In genomic region chr14:67673451-67673850, GRCh38 we compare ENCODE assay signal across 8 cellular contexts. TPM values are rescaled to one million over a fixed set of nuclear protein-coding genes. Genes with fewer than 3 reads are reported as not detected.
DNase-seq lines count a peak whose midpoint lies in the region; ATAC-seq, FAIRE-seq and TF ChIP-seq lines count a peak whose summit lies in the region.

No MANE protein-coding gene starts in this region.

- POLR2A ChIA-PET in CD8-positive, alpha-beta T cell (lab: Charles Lee): interaction anchor here (0.9 to 1.1 kb wide), 4 partner anchors 17 to 73 kb away, joined by 3 to 5 read pairs (median 3); partner anchors contain the start of genes ARG2, PIGH and RDH11
- POLR2A ChIA-PET in endothelial cell of umbilical vein (lab: Charles Lee): no interaction called here

- no peaks in the 10 kb centered on the region for H3K9me3 Mint-ChIP-seq in CD8-positive, alpha-beta T cell

- H3K4me3 ChIP-seq in CD8-positive, alpha-beta T cell (ENCODE audit: low read depth, low read length): peak overlapping the region; percentile 82
- H3K4me3 ChIP-seq in OCI-LY3 (ENCODE audit: low read length) (peak overlapping the region; percentile 97), endothelial cell of umbilical vein (replicated peaks in 1 of 3; ENCODE audit: insufficient read depth in 1 of 3, low read depth in 1 of 3, low read length in 3 of 3) (peak overlapping the region; percentile 88 to 99 (median 97)), neutrophil (ENCODE audit: low read depth in 1 of 2, low read length in 1 of 2) (peak overlapping the region; percentile 85 to 91)

- dilution Hi-C loops in endothelial cell of umbilical vein (cut with MboI; ENCODE audit: extremely low pct_ligation_motif_present, low sequenced_read_pairs): no loop called here

- intact Hi-C loops in CD8-positive, alpha-beta T cell (cut with DNase I, micrococcal nuclease): loop anchor here in 1 of 2 experiments (10.0 kb wide), 1 partner anchor 1721 kb away; the partner anchor contains the start of genes ERH and SLC39A9
- intact Hi-C loops in endothelial cell of umbilical vein (cut with micrococcal nuclease): no loop called here

- no peaks in the 10 kb centered on the region for H3K27me3 ChIP-seq in CD8-positive, alpha-beta T cell (ENCODE audit: insufficient read depth, low read length)
- H3K27me3 ChIP-seq in OCI-LY3 (ENCODE audit: low read depth, low read length) (no peaks in the 10 kb centered on the region), endothelial cell of umbilical vein (ENCODE audit: control insufficient read depth in 2 of 2, insufficient read depth in 2 of 2, low read length in 2 of 2) (no peaks in the 10 kb centered on the region), neutrophil (no peaks in the 10 kb centered on the region)

- H3K4me2 ChIP-seq in OCI-LY3 (ENCODE audit: low read length): peak overlapping the region; percentile 89
- peak overlapping the region; percentile 98 for H3K4me2 ChIP-seq in endothelial cell of umbilical vein (ENCODE audit: insufficient read depth, low read length)

- H3K27ac Mint-ChIP-seq in CD8-positive, alpha-beta T cell: peak overlapping the region; percentile 93

- H2AFZ ChIP-seq in OCI-LY3 (ENCODE audit: low read depth, low read length) (no peak overlapping the region), endothelial cell of umbilical vein (ENCODE audit: low read depth, low read length) (no peak overlapping the region)

- H3K79me2 ChIP-seq in OCI-LY3 (ENCODE audit: low read length): peaks cover 19% of the 10 kb centered on the region
- peaks cover 41% of the 10 kb centered on the region for H3K79me2 ChIP-seq in endothelial cell of umbilical vein (ENCODE audit: control insufficient read depth, insufficient read depth, low read length)

- peaks cover 4% of the 10 kb centered on the region for H3K36me3 ChIP-seq in CD8-positive, alpha-beta T cell (ENCODE audit: insufficient read depth, low read length)
- H3K36me3 ChIP-seq in OCI-LY3 (replicated peaks; ENCODE audit: low read depth, low read length): peaks cover 14% of the 10 kb centered on the region
- H3K36me3 ChIP-seq in endothelial cell of umbilical vein (ENCODE audit: control insufficient read depth in 2 of 2, extremely low read depth in 1 of 2, insufficient read depth in 2 of 2, low read length in 2 of 2): peaks cover 2% of the 10 kb centered on the region in 2 experiments
- H3K36me3 ChIP-seq in neutrophil: peaks cover 4% of the 10 kb centered on the region

- H3K9ac ChIP-seq in OCI-LY3 (ENCODE audit: low read length) (peak overlapping the region; percentile 78), endothelial cell of umbilical vein (replicated peaks; ENCODE audit: extremely low read depth, insufficient read depth, low read length) (peak overlapping the region; percentile 94)

- peaks cover 48% of the 10 kb centered on the region for H3K4me1 Mint-ChIP-seq in CD8-positive, alpha-beta T cell (ENCODE audit: low read depth)

- H3K27ac ChIP-seq in CD8-positive, alpha-beta T cell (ENCODE audit: low read depth, low read length): no peak overlapping the region
- no peak overlapping the region for H3K27ac ChIP-seq in OCI-LY3 (ENCODE audit: low read length)
- peak overlapping the region; percentile 83 for H3K27ac ChIP-seq in endothelial cell of umbilical vein (ENCODE audit: insufficient read depth, low read depth, low read length)
- no peak overlapping the region for H3K27ac ChIP-seq in neutrophil

- DNase-seq in CD8-positive, alpha-beta T cell: no peak
- DNase-seq in endothelial cell of umbilical vein (ENCODE audit: low read depth, low spot score): peak; percentile 17
- DNase-seq in NCI-H2196 treated with DMSO at 0.1 percent for 48 hours (lab: John Stamatoyannopoulos, UW; ENCODE audit: unreplicated experiment): no peak
- DNase-seq in activated gamma-delta T cell (lab: John Stamatoyannopoulos, UW): no peak
- no peak for DNase-seq in NCI-H774 (lab: John Stamatoyannopoulos, UW)

- ATAC-seq in CD8-positive, alpha-beta T cell: no peak
- ATAC-seq in HG03045 (IDR thresholded peaks at IDR 0.05; ENCODE audit: unreplicated experiment): no peak

- H3K36me3 Mint-ChIP-seq in CD8-positive, alpha-beta T cell: peaks cover 15% of the 10 kb centered on the region

- H3K9me3 ChIP-seq in CD8-positive, alpha-beta T cell (ENCODE audit: low read length): no peaks in the 10 kb centered on the region
- H3K9me3 ChIP-seq in OCI-LY3 (ENCODE audit: insufficient read depth, low read length) (no peaks in the 10 kb centered on the region), endothelial cell of umbilical vein (replicated peaks; ENCODE audit: control insufficient read depth, insufficient read depth, low read length) (no peaks in the 10 kb centered on the region), neutrophil (no peaks in the 10 kb centered on the region)

- no peak for TF ChIP-seq CTCF in CD8-positive, alpha-beta T cell (IDR thresholded peaks at IDR 0.05)
- TF ChIP-seq CTCF in OCI-LY3 (IDR thresholded peaks at IDR 0.05; ENCODE audit: low read depth, low read length) (no peak), endothelial cell of umbilical vein (IDR thresholded peaks at IDR 0.05; ENCODE audit: extremely low read depth in 1 of 2, insufficient read depth in 1 of 2, low read depth in 1 of 2, low read length in 2 of 2) (no peak), neutrophil (IDR thresholded peaks at IDR 0.05) (no peak)

- no peak for TF ChIP-seq POLR2A in endothelial cell of umbilical vein (IDR thresholded peaks at IDR 0.05; ENCODE audit: low read depth, low read length)

- FAIRE-seq in endothelial cell of umbilical vein (lab: Jason Lieb, UNC): no peak

- BruUV-seq in endothelial cell of umbilical vein (replicated peaks; lab: Mats Ljungman, UMichigan): no TSS peak

- H3K27me3 Mint-ChIP-seq in CD8-positive, alpha-beta T cell (ENCODE audit: low read depth): no peaks in the 10 kb centered on the region

- no peaks in the 10 kb centered on the region for H3K9me1 ChIP-seq in endothelial cell of umbilical vein (replicated peaks; ENCODE audit: control insufficient read depth, extremely low read depth, insufficient read depth, low read length)

- H3K4me1 ChIP-seq in CD8-positive, alpha-beta T cell (ENCODE audit: insufficient read depth, low read length): peaks cover 35% of the 10 kb centered on the region
- H3K4me1 ChIP-seq in OCI-LY3 (ENCODE audit: low read length): peaks cover 17% of the 10 kb centered on the region
- H3K4me1 ChIP-seq in endothelial cell of umbilical vein (ENCODE audit: control insufficient read depth, extremely low read depth, insufficient read depth, low read length): peaks cover 17% of the 10 kb centered on the region
- peaks cover 22 to 24% of the 10 kb centered on the region in 2 experiments for H3K4me1 ChIP-seq in neutrophil (ENCODE audit: control insufficient read depth in 1 of 2, insufficient read depth in 1 of 2, low read depth in 1 of 2, low read length in 1 of 2)

- CTCF ChIA-PET in CD8-positive, alpha-beta T cell (lab: Charles Lee): interaction anchor here (0.9 to 3.2 kb wide), 9 partner anchors 9 to 246 kb away, joined by 3 to 10 read pairs (median 3); partner anchors contain the start of gene PIGH
- CTCF ChIA-PET in endothelial cell of umbilical vein (lab: Charles Lee): interaction anchor here (1.1 to 15.5 kb wide), 6 partner anchors 22 to 147 kb away, joined by 3 to 437 read pairs (median 8); partner anchors contain the start of genes ARG2, PIGH, RDH11 and RDH12

- H4K20me1 ChIP-seq in OCI-LY3 (ENCODE audit: insufficient read depth, low read length) (peaks cover 4% of the 10 kb centered on the region; the same call in 1 of the 2 replicates), endothelial cell of umbilical vein (replicated peaks; ENCODE audit: control insufficient read depth, extremely low read depth, insufficient read depth, low read length) (peaks cover 7% of the 10 kb centered on the region)

- H3K4me3 Mint-ChIP-seq in CD8-positive, alpha-beta T cell: peak overlapping the region; percentile 94

RNA-seq across cellular contexts. Expression of gene VTI1B, which starts 1.0 kb away (rescaled TPM):
- 10 to 100 TPM; 27.6 to 31.1 TPM for total RNA-seq in CD8-positive, alpha-beta T cell
- total RNA-seq in endothelial cell of umbilical vein: 79.4 and 90.0 TPM in 2 replicates
- 23.1 and 23.8 TPM in 2 replicates for polyA plus RNA-seq in endothelial cell of umbilical vein
- 47.0 and 50.6 TPM in 2 replicates for polyA plus RNA-seq in endothelial cell of umbilical vein (2011; cell fraction: cytosol; rRNA removed)
- 24.4 and 26.8 TPM in 2 replicates for polyA plus RNA-seq in endothelial cell of umbilical vein (2011; cell fraction: nucleus; rRNA removed)
- polyA plus RNA-seq in endothelial cell of umbilical vein (2012): 84.2 and 85.4 TPM in 2 replicates
- 27.3 and 35.1 TPM in 2 replicates for polyA minus RNA-seq in endothelial cell of umbilical vein
- polyA minus RNA-seq in endothelial cell of umbilical vein (2011; cell fraction: cytosol; rRNA and poly(A)+ RNA removed): 28.4 TPM
- polyA minus RNA-seq in endothelial cell of umbilical vein (2011; cell fraction: nucleus; rRNA and poly(A)+ RNA removed): 18.1 and 37.2 TPM in 2 replicates

RNA-seq across cellular contexts. Expression of gene RDH11, which starts 22.1 kb away (rescaled TPM):
- 10 to 100 TPM; 13.9 to 14.5 TPM for total RNA-seq in CD8-positive, alpha-beta T cell
- 79.8 and 90.2 TPM in 2 replicates for total RNA-seq in endothelial cell of umbilical vein
- 86.2 and 93.2 TPM in 2 replicates for polyA plus RNA-seq in endothelial cell of umbilical vein
- polyA plus RNA-seq in endothelial cell of umbilical vein (2011; cell fraction: cytosol; rRNA removed): 89.8 and 90.0 TPM in 2 replicates
- 173 and 199 TPM in 2 replicates for polyA plus RNA-seq in endothelial cell of umbilical vein (2011; cell fraction: nucleus; rRNA removed)
- polyA plus RNA-seq in endothelial cell of umbilical vein (2012): 57.2 and 85.7 TPM in 2 replicates
- 177 TPM in 2 replicates for polyA minus RNA-seq in endothelial cell of umbilical vein
- polyA minus RNA-seq in endothelial cell of umbilical vein (2011; cell fraction: cytosol; rRNA and poly(A)+ RNA removed): 112 TPM
- polyA minus RNA-seq in endothelial cell of umbilical vein (2011; cell fraction: nucleus; rRNA and poly(A)+ RNA removed): 43.0 and 77.9 TPM in 2 replicates

RNA-seq across cellular contexts. Expression of gene RDH12, which starts 28.2 kb away (rescaled TPM):
- total RNA-seq in CD8-positive, alpha-beta T cell: not detected
- total RNA-seq in endothelial cell of umbilical vein: not detected in 2 replicates
- not detected in 2 replicates for polyA plus RNA-seq in endothelial cell of umbilical vein
- polyA plus RNA-seq in endothelial cell of umbilical vein (2011; cell fraction: cytosol; rRNA removed): not detected in 2 replicates
- not detected in 2 replicates for polyA plus RNA-seq in endothelial cell of umbilical vein (2011; cell fraction: nucleus; rRNA removed)
- not detected in 2 replicates for polyA plus RNA-seq in endothelial cell of umbilical vein (2012)
- not detected in 2 replicates for polyA minus RNA-seq in endothelial cell of umbilical vein
- not detected for polyA minus RNA-seq in endothelial cell of umbilical vein (2011; cell fraction: cytosol; rRNA and poly(A)+ RNA removed)
- not detected in 2 replicates for polyA minus RNA-seq in endothelial cell of umbilical vein (2011; cell fraction: nucleus; rRNA and poly(A)+ RNA removed)

RNA-seq across cellular contexts. Expression of gene ARG2, which starts 53.7 kb away (rescaled TPM):
- total RNA-seq in CD8-positive, alpha-beta T cell: 1 to 10 TPM; 1.5 to 3.7 TPM
- 19.8 and 22.5 TPM in 2 replicates for total RNA-seq in endothelial cell of umbilical vein
- 16.6 and 21.6 TPM in 2 replicates for polyA plus RNA-seq in endothelial cell of umbilical vein
- polyA plus RNA-seq in endothelial cell of umbilical vein (2011; cell fraction: cytosol; rRNA removed): 19.3 and 21.5 TPM in 2 replicates
- 14.7 and 15.3 TPM in 2 replicates for polyA plus RNA-seq in endothelial cell of umbilical vein (2011; cell fraction: nucleus; rRNA removed)
- 13.8 and 15.1 TPM in 2 replicates for polyA plus RNA-seq in endothelial cell of umbilical vein (2012)
- polyA minus RNA-seq in endothelial cell of umbilical vein: 44.7 and 56.3 TPM in 2 replicates
- polyA minus RNA-seq in endothelial cell of umbilical vein (2011; cell fraction: cytosol; rRNA and poly(A)+ RNA removed): 6.7 TPM
- 6.7 and 9.2 TPM in 2 replicates for polyA minus RNA-seq in endothelial cell of umbilical vein (2011; cell fraction: nucleus; rRNA and poly(A)+ RNA removed)
